ENCODE assay signal across 14 cellular contexts in genomic region chr2:98134601-98135000, GRCh38. TPM values are rescaled to one million over a fixed set of nuclear protein-coding genes. Genes with fewer than 3 reads are reported as not detected.
DNase-seq lines count a peak whose midpoint lies in the region; ATAC-seq lines count a peak whose summit lies in the region.
"Had no signal": no experiment of that assay in that cellular context is flagged by ENCODE, and none has a peak within 500 bp of the region (broad histone marks: within the 10 kb centered on the region; RNA-seq: fewer than 3 reads in every experiment).

No MANE protein-coding gene starts in this region.

- H3K9me3 Mint-ChIP-seq in activated naive CD4-positive, alpha-beta T cell treated with anti-CD3 and anti-CD28 coated beads for 36 hours: no peaks in the 10 kb centered on the region
- peaks cover 2% of the 10 kb centered on the region for H3K9me3 Mint-ChIP-seq in activated naive CD4-positive, alpha-beta T cell treated with anti-CD3 and anti-CD28 coated beads, Interleukin-2, amount 10 ng/mL, durations not matched to agents 7 days and 5 days
- H3K9me3 Mint-ChIP-seq in activated naive CD8-positive, alpha-beta T cell treated with anti-CD3 and anti-CD28 coated beads, Interleukin-2, amount 50 U/mL, for 24 hours: no peaks in the 10 kb centered on the region
- peaks cover 0 to 1% of the 10 kb centered on the region in 2 donors for H3K9me3 Mint-ChIP-seq in stimulated activated naive B cell treated with anti-CD40 and anti-IgM and Interleukin-4, amounts not matched to agents 10 μg/mL and 1 μg/mL and 100 μg/mL, for 72 hours

- no peaks in the 10 kb centered on the region for H3K36me3 Mint-ChIP-seq in activated naive CD4-positive, alpha-beta T cell treated with anti-CD3 and anti-CD28 coated beads for 36 hours (ENCODE audit: low read depth)
- H3K36me3 Mint-ChIP-seq in activated naive CD4-positive, alpha-beta T cell treated with anti-CD3 and anti-CD28 coated beads, Interleukin-2, amount 10 ng/mL, durations not matched to agents 7 days and 5 days: no peaks in the 10 kb centered on the region
- H3K36me3 Mint-ChIP-seq in activated naive CD8-positive, alpha-beta T cell treated with anti-CD3 and anti-CD28 coated beads, Interleukin-2, amount 50 U/mL, for 24 hours (ENCODE audit: low read depth): no peaks in the 10 kb centered on the region
- no peaks in the 10 kb centered on the region for H3K36me3 Mint-ChIP-seq in stimulated activated naive B cell treated with anti-CD40 and anti-IgM and Interleukin-4, amounts not matched to agents 10 μg/mL and 1 μg/mL and 100 μg/mL, for 72 hours

- intact Hi-C loops in activated naive CD4-positive, alpha-beta T cell treated with anti-CD3 and anti-CD28 coated beads for 36 hours (cut with micrococcal nuclease): loop anchor here (1.0 to 2.0 kb wide), 3 partner anchors 48 to 422 kb away; partner anchors contain the start of genes TMEM131, VWA3B and ZAP70
- intact Hi-C loops in left ventricle myocardium superior (cut with micrococcal nuclease): no loop called here

- CTCF ChIA-PET in activated naive CD4-positive, alpha-beta T cell treated with anti-CD3 and anti-CD28 coated beads for 36 hours (lab: Charles Lee): interaction anchor here (1.2 kb wide), 1 partner anchor 327 kb away, joined by 3 read pairs; no protein-coding TSS in a partner anchor
- CTCF ChIA-PET in activated naive CD4-positive, alpha-beta T cell treated with anti-CD3 and anti-CD28 coated beads, Interleukin-2, amount 10 ng/mL, durations not matched to agents 7 days and 5 days (lab: Charles Lee): no interaction called here

- H3K4me3 Mint-ChIP-seq in activated naive CD4-positive, alpha-beta T cell treated with anti-CD3 and anti-CD28 coated beads for 36 hours: peak overlapping the region; percentile 37
- no peak overlapping the region for H3K4me3 Mint-ChIP-seq in activated naive CD4-positive, alpha-beta T cell treated with anti-CD3 and anti-CD28 coated beads, Interleukin-2, amount 10 ng/mL, durations not matched to agents 7 days and 5 days
- peak overlapping the region; percentile 44 for H3K4me3 Mint-ChIP-seq in activated naive CD8-positive, alpha-beta T cell treated with anti-CD3 and anti-CD28 coated beads, Interleukin-2, amount 50 U/mL, for 24 hours
- H3K4me3 Mint-ChIP-seq in stimulated activated naive B cell treated with anti-CD40 and anti-IgM and Interleukin-4, amounts not matched to agents 10 μg/mL and 1 μg/mL and 100 μg/mL, for 72 hours: peak overlapping the region; percentile 10 to 30

- ATAC-seq in activated naive CD8-positive, alpha-beta T cell treated with anti-CD3 and anti-CD28 coated beads, Interleukin-2, amount 50 U/mL, for 24 hours: peak; percentile 30
- peak; percentile 63 for ATAC-seq in left ventricle myocardium superior
- ATAC-seq in stimulated activated naive B cell treated with anti-CD40 and anti-IgM and Interleukin-4, amounts not matched to agents 10 μg/mL and 1 μg/mL and 100 μg/mL, for 72 hours (replicated peaks): peak in 1 of 2 donors; percentile 15
- ATAC-seq in HG02938 (IDR thresholded peaks at IDR 0.05; ENCODE audit: unreplicated experiment): no peak
- ATAC-seq in HG02759 (IDR thresholded peaks at IDR 0.05; ENCODE audit: unreplicated experiment): no peak
- ATAC-seq in GM18520 (IDR thresholded peaks at IDR 0.05; ENCODE audit: unreplicated experiment): no peak

- H3K27me3 Mint-ChIP-seq in activated naive CD4-positive, alpha-beta T cell treated with anti-CD3 and anti-CD28 coated beads for 36 hours (ENCODE audit: low read depth): peaks cover 3% of the 10 kb centered on the region
- peaks cover 5% of the 10 kb centered on the region for H3K27me3 Mint-ChIP-seq in activated naive CD4-positive, alpha-beta T cell treated with anti-CD3 and anti-CD28 coated beads, Interleukin-2, amount 10 ng/mL, durations not matched to agents 7 days and 5 days
- H3K27me3 Mint-ChIP-seq in activated naive CD8-positive, alpha-beta T cell treated with anti-CD3 and anti-CD28 coated beads, Interleukin-2, amount 50 U/mL, for 24 hours: peaks cover 8% of the 10 kb centered on the region
- H3K27me3 Mint-ChIP-seq in stimulated activated naive B cell treated with anti-CD40 and anti-IgM and Interleukin-4, amounts not matched to agents 10 μg/mL and 1 μg/mL and 100 μg/mL, for 72 hours: no peaks in the 10 kb centered on the region

- H3K27ac Mint-ChIP-seq in activated naive CD4-positive, alpha-beta T cell treated with anti-CD3 and anti-CD28 coated beads for 36 hours: peak overlapping the region; percentile 84
- no peak overlapping the region for H3K27ac Mint-ChIP-seq in activated naive CD4-positive, alpha-beta T cell treated with anti-CD3 and anti-CD28 coated beads, Interleukin-2, amount 10 ng/mL, durations not matched to agents 7 days and 5 days
- peak overlapping the region; percentile 87 for H3K27ac Mint-ChIP-seq in activated naive CD8-positive, alpha-beta T cell treated with anti-CD3 and anti-CD28 coated beads, Interleukin-2, amount 50 U/mL, for 24 hours
- H3K27ac Mint-ChIP-seq in stimulated activated naive B cell treated with anti-CD40 and anti-IgM and Interleukin-4, amounts not matched to agents 10 μg/mL and 1 μg/mL and 100 μg/mL, for 72 hours: peak overlapping the region; percentile 38

- H3K4me1 Mint-ChIP-seq in activated naive CD4-positive, alpha-beta T cell treated with anti-CD3 and anti-CD28 coated beads for 36 hours (ENCODE audit: low read depth): peaks cover 29% of the 10 kb centered on the region
- H3K4me1 Mint-ChIP-seq in activated naive CD4-positive, alpha-beta T cell treated with anti-CD3 and anti-CD28 coated beads, Interleukin-2, amount 10 ng/mL, durations not matched to agents 7 days and 5 days: peaks cover 15% of the 10 kb centered on the region
- H3K4me1 Mint-ChIP-seq in activated naive CD8-positive, alpha-beta T cell treated with anti-CD3 and anti-CD28 coated beads, Interleukin-2, amount 50 U/mL, for 24 hours: peaks cover 32% of the 10 kb centered on the region
- peaks cover 30 to 34% of the 10 kb centered on the region in 2 donors for H3K4me1 Mint-ChIP-seq in stimulated activated naive B cell treated with anti-CD40 and anti-IgM and Interleukin-4, amounts not matched to agents 10 μg/mL and 1 μg/mL and 100 μg/mL, for 72 hours

- DNase-seq in activated naive CD4-positive, alpha-beta T cell treated with anti-CD3 and anti-CD28 coated beads for 36 hours: no peak
- DNase-seq in activated naive CD4-positive, alpha-beta T cell treated with anti-CD3 and anti-CD28 coated beads, Interleukin-2, amount 10 ng/mL, durations not matched to agents 7 days and 5 days: no peak
- DNase-seq in activated naive CD8-positive, alpha-beta T cell treated with anti-CD3 and anti-CD28 coated beads, Interleukin-2, amount 50 U/mL, for 24 hours: no peak
- DNase-seq in left ventricle myocardium superior: no peak
- no peak for DNase-seq in stimulated activated naive B cell treated with anti-CD40 and anti-IgM and Interleukin-4, amounts not matched to agents 10 μg/mL and 1 μg/mL and 100 μg/mL, for 72 hours
- DNase-seq: DMS 273 treated with DMSO at 0.1 percent for 48 hours, NCI-H146, NCI-H524 treated with DMSO at 0.1 percent for 48 hours, uterus had no signal

RNA-seq across cellular contexts. Expression of gene VWA3B, which starts 47.6 kb away (rescaled TPM):
- under 1 TPM in 1 of 2 experiments, not detected in 1; 0.43 TPM for total RNA-seq in activated naive CD4-positive, alpha-beta T cell treated with anti-CD3 and anti-CD28 coated beads for 36 hours
- not detected for total RNA-seq in left ventricle myocardium superior
- total RNA-seq: ascending aorta, osteoblast had no signal

Comparison
In these comparisons a context has a peak if more than half of its experiments do, and no peak if none do; other contexts are left out.
1. ATAC-seq: peak in activated naive CD8-positive, alpha-beta T cell treated with anti-CD3 and anti-CD28 coated beads, Interleukin-2, amount 50 U/mL, for 24 hours (single experiment) and left ventricle myocardium superior (single experiment); none in HG02938 (single experiment), HG02759 (single experiment) and GM18520 (single experiment).